16 cellular contexts compared by ENCODE assay signal in the genomic region with DNA sequence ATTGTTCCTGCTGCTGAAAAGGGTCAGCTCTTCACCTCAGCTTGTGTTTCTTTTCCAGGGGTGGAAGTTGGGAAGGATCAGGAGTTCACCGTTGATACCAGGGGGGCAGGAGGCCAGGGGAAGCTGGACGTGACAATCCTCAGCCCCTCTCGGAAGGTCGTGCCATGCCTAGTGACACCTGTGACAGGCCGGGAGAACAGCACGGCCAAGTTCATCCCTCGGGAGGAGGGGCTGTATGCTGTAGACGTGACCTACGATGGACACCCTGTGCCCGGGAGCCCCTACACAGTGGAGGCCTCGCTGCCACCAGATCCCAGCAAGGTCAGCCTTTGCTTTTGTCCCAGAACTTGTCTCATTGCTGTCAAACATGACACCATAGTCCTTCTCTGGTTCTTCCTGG.
"Had no signal": no experiment of that assay in that cellular context is flagged by ENCODE, and none has a peak within 500 bp of the region (broad histone marks: within the 10 kb centered on the region; RNA-seq: fewer than 3 reads in every experiment).

No MANE protein-coding gene starts in this region.

- ATAC-seq: naive thymus-derived CD4-positive, alpha-beta T cell had no signal

- H3K27ac Mint-ChIP-seq: activated CD4-positive, alpha-beta memory T cell treated with anti-CD3 and anti-CD28 coated beads for 36 hours; activated naive CD8-positive, alpha-beta T cell treated with anti-CD3 and anti-CD28 coated beads for 36 hours; neural progenitor cell; stimulated activated naive CD8-positive, alpha-beta T cell treated with anti-CD3 and anti-CD28 coated beads, Interleukin-15, Interleukin-2, amounts not matched to agents 100 ng/mL and 50 ng/mL, for 24 hours had no signal

- H3K27ac ChIP-seq: epithelial cell of prostate, neural progenitor cell had no signal

- H3K4me1 ChIP-seq: neural progenitor cell had no signal

- H3K9me3 Mint-ChIP-seq: activated CD4-positive, alpha-beta memory T cell treated with anti-CD3 and anti-CD28 coated beads for 36 hours; activated naive CD8-positive, alpha-beta T cell treated with anti-CD3 and anti-CD28 coated beads for 36 hours; endodermal cell; naive thymus-derived CD4-positive, alpha-beta T cell; neural progenitor cell; stimulated activated naive CD8-positive, alpha-beta T cell treated with anti-CD3 and anti-CD28 coated beads, Interleukin-15, Interleukin-2, amounts not matched to agents 100 ng/mL and 50 ng/mL, for 24 hours had no signal

- H3K4me3 ChIP-seq: neural progenitor cell, tibial nerve had no signal

- H3K4me3 Mint-ChIP-seq: activated CD4-positive, alpha-beta memory T cell treated with anti-CD3 and anti-CD28 coated beads for 36 hours; activated naive CD8-positive, alpha-beta T cell treated with anti-CD3 and anti-CD28 coated beads for 36 hours; endodermal cell; naive thymus-derived CD4-positive, alpha-beta T cell; neural progenitor cell; stimulated activated naive CD8-positive, alpha-beta T cell treated with anti-CD3 and anti-CD28 coated beads, Interleukin-15, Interleukin-2, amounts not matched to agents 100 ng/mL and 50 ng/mL, for 24 hours had no signal

- H3K9me3 ChIP-seq: tibial nerve had no signal

- H3K4me1 Mint-ChIP-seq: endodermal cell had no signal

- DNase-seq: activated CD4-positive, alpha-beta memory T cell treated with anti-CD3 and anti-CD28 coated beads for 36 hours; activated CD4-positive, alpha-beta T cell treated with anti-CD3 and anti-CD28 coated beads for 4 hours; activated CD4-positive, CD25-positive, alpha-beta regulatory T cell; activated naive CD4-positive, alpha-beta T cell treated with Interleukin-2 at 50 U/mL for 16 hours; activated naive CD8-positive, alpha-beta T cell treated with anti-CD3 and anti-CD28 coated beads for 36 hours; activated T-cell treated with anti-CD3 and anti-CD28 coated beads, Interleukin-2, amount 50 U/mL, for 48 hours; cortex of kidney; endodermal cell; naive thymus-derived CD4-positive, alpha-beta T cell; retina; stimulated activated CD4-positive, alpha-beta T cell treated with anti-CD3 and anti-CD28 coated beads, Interleukin-1b, Interleukin-23, amount 100 ng/mL, for 48 hours; T1000 had no signal

- H3K27me3 ChIP-seq: neural progenitor cell, tibial nerve had no signal

- H3K27me3 Mint-ChIP-seq: activated CD4-positive, alpha-beta memory T cell treated with anti-CD3 and anti-CD28 coated beads for 36 hours; activated naive CD8-positive, alpha-beta T cell treated with anti-CD3 and anti-CD28 coated beads for 36 hours; naive thymus-derived CD4-positive, alpha-beta T cell; stimulated activated naive CD8-positive, alpha-beta T cell treated with anti-CD3 and anti-CD28 coated beads, Interleukin-15, Interleukin-2, amounts not matched to agents 100 ng/mL and 50 ng/mL, for 24 hours had no signal
